Comparison of ENCODE assay signal across 8 cellular contexts in genomic region chr17:67824735-67825626, GRCh38. TPM values are rescaled to one million over a fixed set of nuclear protein-coding genes. Genes with fewer than 3 reads are reported as not detected.
DNase-seq lines count a peak whose midpoint lies in the region; ATAC-seq and TF ChIP-seq lines count a peak whose summit lies in the region.

A gene with protein sequence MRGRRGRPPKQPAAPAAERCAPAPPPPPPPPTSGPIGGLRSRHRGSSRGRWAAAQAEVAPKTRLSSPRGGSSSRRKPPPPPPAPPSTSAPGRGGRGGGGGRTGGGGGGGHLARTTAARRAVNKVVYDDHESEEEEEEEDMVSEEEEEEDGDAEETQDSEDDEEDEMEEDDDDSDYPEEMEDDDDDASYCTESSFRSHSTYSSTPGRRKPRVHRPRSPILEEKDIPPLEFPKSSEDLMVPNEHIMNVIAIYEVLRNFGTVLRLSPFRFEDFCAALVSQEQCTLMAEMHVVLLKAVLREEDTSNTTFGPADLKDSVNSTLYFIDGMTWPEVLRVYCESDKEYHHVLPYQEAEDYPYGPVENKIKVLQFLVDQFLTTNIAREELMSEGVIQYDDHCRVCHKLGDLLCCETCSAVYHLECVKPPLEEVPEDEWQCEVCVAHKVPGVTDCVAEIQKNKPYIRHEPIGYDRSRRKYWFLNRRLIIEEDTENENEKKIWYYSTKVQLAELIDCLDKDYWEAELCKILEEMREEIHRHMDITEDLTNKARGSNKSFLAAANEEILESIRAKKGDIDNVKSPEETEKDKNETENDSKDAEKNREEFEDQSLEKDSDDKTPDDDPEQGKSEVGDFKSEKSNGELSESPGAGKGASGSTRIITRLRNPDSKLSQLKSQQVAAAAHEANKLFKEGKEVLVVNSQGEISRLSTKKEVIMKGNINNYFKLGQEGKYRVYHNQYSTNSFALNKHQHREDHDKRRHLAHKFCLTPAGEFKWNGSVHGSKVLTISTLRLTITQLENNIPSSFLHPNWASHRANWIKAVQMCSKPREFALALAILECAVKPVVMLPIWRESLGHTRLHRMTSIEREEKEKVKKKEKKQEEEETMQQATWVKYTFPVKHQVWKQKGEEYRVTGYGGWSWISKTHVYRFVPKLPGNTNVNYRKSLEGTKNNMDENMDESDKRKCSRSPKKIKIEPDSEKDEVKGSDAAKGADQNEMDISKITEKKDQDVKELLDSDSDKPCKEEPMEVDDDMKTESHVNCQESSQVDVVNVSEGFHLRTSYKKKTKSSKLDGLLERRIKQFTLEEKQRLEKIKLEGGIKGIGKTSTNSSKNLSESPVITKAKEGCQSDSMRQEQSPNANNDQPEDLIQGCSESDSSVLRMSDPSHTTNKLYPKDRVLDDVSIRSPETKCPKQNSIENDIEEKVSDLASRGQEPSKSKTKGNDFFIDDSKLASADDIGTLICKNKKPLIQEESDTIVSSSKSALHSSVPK (N-terminal part only) (plus strand): TSS chr17:67825503. CDS start chr17:67825725, 222 bp downstream.

- peak within 1 kb of the TSS; percentile 95 for H2AFZ ChIP-seq in GM23338

- no peaks in the 10 kb centered on the region for H3K9me3 Mint-ChIP-seq in GM23338
- no peaks in the 10 kb centered on the region for H3K9me3 Mint-ChIP-seq in activated T-helper 2 cell treated with anti-CD3 and anti-CD28 coated beads, Interferon-gamma antibody, Interleukin-2, Interleukin-4, amounts not matched to agents 10 μg/mL and 5 μg/mL and 100 μg/mL, durations not matched to agents 14 hours and 24 hours and 36 hours
- no peaks in the 10 kb centered on the region for H3K9me3 Mint-ChIP-seq in nephron progenitor cell
- H3K9me3 Mint-ChIP-seq in stimulated activated naive CD8-positive, alpha-beta T cell treated with anti-CD3 and anti-CD28 coated beads, Interleukin-15, amount 100 ng/mL, for 72 hours, result no peaks in the 10 kb centered on the region

- POLR2A ChIA-PET in RWPE1 (lab: Yijun Ruan, JAX; ENCODE audit: low non-redundant PET), result interaction anchor here (0.6 kb wide), 1 partner anchor 597 kb away, joined by 11 read pairs; no protein-coding TSS in a partner anchor

- peaks cover 40% of the 10 kb centered on the region for H3K79me2 ChIP-seq in GM23338 (replicated peaks; ENCODE audit: insufficient read depth)

- H3K27ac ChIP-seq in GM23338 (ENCODE audit: low read depth) (peak within 1 kb of the TSS; percentile 98), RWPE1 (peak within 1 kb of the TSS; percentile 88)

- CTCF ChIA-PET in RWPE1 (lab: Yijun Ruan, JAX), result interaction anchor here (0.5 to 0.8 kb wide), 9 partner anchors 11 to 1960 kb away, joined by 3 to 5 read pairs (median 3); no protein-coding TSS in a partner anchor

- H3K9me2 ChIP-seq in GM23338 (ENCODE audit: insufficient read depth), result no peaks in the 10 kb centered on the region

- peak within 1 kb of the TSS; percentile 96 for H3K4me2 ChIP-seq in GM23338

- H3K36me3 Mint-ChIP-seq in GM23338 (ENCODE audit: low read depth), result peaks cover 29% of the 10 kb centered on the region
- H3K36me3 Mint-ChIP-seq in activated T-helper 2 cell treated with anti-CD3 and anti-CD28 coated beads, Interferon-gamma antibody, Interleukin-2, Interleukin-4, amounts not matched to agents 10 μg/mL and 5 μg/mL and 100 μg/mL, durations not matched to agents 14 hours and 24 hours and 36 hours (ENCODE audit: low read depth), result peaks cover 32% of the 10 kb centered on the region
- H3K36me3 Mint-ChIP-seq in nephron progenitor cell (ENCODE audit: low read depth), result no peaks in the 10 kb centered on the region

- peaks cover 26% of the 10 kb centered on the region for H4K20me1 ChIP-seq in GM23338 (replicated peaks; ENCODE audit: insufficient read depth)

- H3K4me3 Mint-ChIP-seq in GM23338 (peak within 1 kb of the TSS; percentile 100), nephron progenitor cell (peak within 1 kb of the TSS; percentile 98)
- peak within 1 kb of the TSS; percentile 98 for H3K4me3 Mint-ChIP-seq in activated T-helper 2 cell treated with anti-CD3 and anti-CD28 coated beads, Interferon-gamma antibody, Interleukin-2, Interleukin-4, amounts not matched to agents 10 μg/mL and 5 μg/mL and 100 μg/mL, durations not matched to agents 14 hours and 24 hours and 36 hours (ENCODE audit: low read depth)
- H3K4me3 Mint-ChIP-seq in stimulated activated naive CD8-positive, alpha-beta T cell treated with anti-CD3 and anti-CD28 coated beads, Interleukin-15, amount 100 ng/mL, for 72 hours, result peak within 1 kb of the TSS; percentile 91 to 93

- H3K27ac Mint-ChIP-seq in GM23338 (peak within 1 kb of the TSS; percentile 99), nephron progenitor cell (peak within 1 kb of the TSS; percentile 99)
- peak within 1 kb of the TSS; percentile 99 for H3K27ac Mint-ChIP-seq in activated T-helper 2 cell treated with anti-CD3 and anti-CD28 coated beads, Interferon-gamma antibody, Interleukin-2, Interleukin-4, amounts not matched to agents 10 μg/mL and 5 μg/mL and 100 μg/mL, durations not matched to agents 14 hours and 24 hours and 36 hours
- peak within 1 kb of the TSS; percentile 94 to 96 for H3K27ac Mint-ChIP-seq in stimulated activated naive CD8-positive, alpha-beta T cell treated with anti-CD3 and anti-CD28 coated beads, Interleukin-15, amount 100 ng/mL, for 72 hours

- H3K4me1 Mint-ChIP-seq in GM23338 (peaks cover 18% of the 10 kb centered on the region), nephron progenitor cell (peaks cover 28% of the 10 kb centered on the region)
- H3K4me1 Mint-ChIP-seq in activated T-helper 2 cell treated with anti-CD3 and anti-CD28 coated beads, Interferon-gamma antibody, Interleukin-2, Interleukin-4, amounts not matched to agents 10 μg/mL and 5 μg/mL and 100 μg/mL, durations not matched to agents 14 hours and 24 hours and 36 hours (ENCODE audit: low read depth), result peaks cover 17% of the 10 kb centered on the region
- H3K4me1 Mint-ChIP-seq in stimulated activated naive CD8-positive, alpha-beta T cell treated with anti-CD3 and anti-CD28 coated beads, Interleukin-15, amount 100 ng/mL, for 72 hours, result peaks cover 24% of the 10 kb centered on the region

- peak; percentile 91 for DNase-seq in EL
- DNase-seq in GM23338 (ENCODE audit: low spot score), result peak; percentile 95
- DNase-seq in LHCN-M2 (ENCODE audit: low read depth), result peak; percentile 86
- DNase-seq in RWPE1 (ENCODE audit: low spot score), result peak; percentile 81
- peak; percentile 89 for DNase-seq in activated T-helper 2 cell treated with anti-CD3 and anti-CD28 coated beads, Interferon-gamma antibody, Interleukin-2, Interleukin-4, amounts not matched to agents 10 μg/mL and 5 μg/mL and 100 μg/mL, durations not matched to agents 14 hours and 24 hours and 36 hours (ENCODE audit: low spot score)
- DNase-seq in fibroblast of pulmonary artery (ENCODE audit: low read depth), result peak; percentile 90
- DNase-seq in nephron progenitor cell, result peak; percentile 93
- DNase-seq in stimulated activated naive CD8-positive, alpha-beta T cell treated with anti-CD3 and anti-CD28 coated beads, Interleukin-15, amount 100 ng/mL, for 72 hours, result peak; percentile 93 to 94

- no peaks in the 10 kb centered on the region for H3K36me3 ChIP-seq in GM23338 (ENCODE audit: insufficient read depth)

- H3K4me1 ChIP-seq in GM23338 (ENCODE audit: insufficient read depth), result peaks cover 30% of the 10 kb centered on the region

- ATAC-seq in GM23338, result peak; percentile 95
- ATAC-seq in stimulated activated naive CD8-positive, alpha-beta T cell treated with anti-CD3 and anti-CD28 coated beads, Interleukin-15, amount 100 ng/mL, for 72 hours, result peak; percentile 91

- intact Hi-C loops in activated T-helper 2 cell treated with anti-CD3 and anti-CD28 coated beads, Interferon-gamma antibody, Interleukin-2, Interleukin-4, amounts not matched to agents 10 μg/mL and 5 μg/mL and 100 μg/mL, durations not matched to agents 14 hours and 24 hours and 36 hours (cut with micrococcal nuclease), result loop anchor here (1.0 to 10.0 kb wide), 3 partner anchors 108 to 640 kb away; partner anchors contain the start of genes NOL11 and PSMD12

- TF ChIP-seq CTCF in GM23338 (conservative IDR thresholded peaks at IDR 0.05; ENCODE audit: low read depth in 2 of 2) (peak; percentile 61 to 94), RWPE1 (conservative IDR thresholded peaks at IDR 0.05; ENCODE audit: low read depth) (peak; percentile 97), fibroblast of pulmonary artery (IDR thresholded peaks at IDR 0.05; ENCODE audit: low read length, missing control alignments) (peak; percentile 39), nephron progenitor cell (IDR thresholded peaks at IDR 0.05) (peak; percentile 73)

- H3K27me3 Mint-ChIP-seq in GM23338 (ENCODE audit: insufficient read depth, low read depth, poor library complexity), result peaks cover 15% of the 10 kb centered on the region
- peaks cover 6% of the 10 kb centered on the region for H3K27me3 Mint-ChIP-seq in activated T-helper 2 cell treated with anti-CD3 and anti-CD28 coated beads, Interferon-gamma antibody, Interleukin-2, Interleukin-4, amounts not matched to agents 10 μg/mL and 5 μg/mL and 100 μg/mL, durations not matched to agents 14 hours and 24 hours and 36 hours (ENCODE audit: low read depth)
- H3K27me3 Mint-ChIP-seq in nephron progenitor cell (ENCODE audit: low read depth, poor library complexity), result peaks cover 21% of the 10 kb centered on the region
- H3K27me3 Mint-ChIP-seq in stimulated activated naive CD8-positive, alpha-beta T cell treated with anti-CD3 and anti-CD28 coated beads, Interleukin-15, amount 100 ng/mL, for 72 hours, result peaks cover 2% of the 10 kb centered on the region

- no peaks in the 10 kb centered on the region for H3K27me3 ChIP-seq in GM23338 (ENCODE audit: insufficient read depth)

- 0 out of 2 replicates have a peak, but pooled peaks cover 12% of the 10 kb centered on the region for H3F3A ChIP-seq in GM23338 (replicated peaks; ENCODE audit: low read depth)

- peak within 1 kb of the TSS; percentile 95 for H3K4me3 ChIP-seq in GM23338
- H3K4me3 ChIP-seq in fibroblast of pulmonary artery (replicated peaks; ENCODE audit: low read depth, low read length), result peak within 1 kb of the TSS; percentile 85

TF ChIP-seq in GM23338, 12 proteins besides CTCF, POLR2A, EP300 and RAD21 (continues in another document):
- peak; percentile 79 for TF ChIP-seq CREB1 (CRISPR knock-in tag; IDR thresholded peaks at IDR 0.05; ENCODE audit: low read depth)
- TF ChIP-seq ZNF331 (CRISPR knock-in tag; IDR thresholded peaks at IDR 0.05; ENCODE audit: low read depth), result no peak

RNA-seq across cellular contexts. Expression of the gene that starts here (rescaled TPM):
- 179 and 185 TPM in 2 replicates for total RNA-seq in GM23338 (2014; rRNA removed; shearing (Covaris generic))
- 148 and 161 TPM in 2 replicates for polyA plus RNA-seq in GM23338 (2016; fragmentation: Nextera tagmentation; extraction: Ambion mirVana)
- total RNA-seq in LHCN-M2 (2014; rRNA removed), result 18.0 and 24.1 TPM in 2 replicates
- polyA plus RNA-seq in LHCN-M2 (2012), result 10.0 TPM
- total RNA-seq in activated T-helper 2 cell treated with anti-CD3 and anti-CD28 coated beads, Interferon-gamma antibody, Interleukin-2, Interleukin-4, amounts not matched to agents 10 μg/mL and 5 μg/mL and 100 μg/mL, durations not matched to agents 14 hours and 24 hours and 36 hours, result 90.8 and 91.2 TPM in 2 replicates

Comparison
In these comparisons a context has a peak if more than half of its experiments do, and no peak if none do; other contexts are left out.
1. Peak in every context shown above with its lines: DNase-seq, ATAC-seq, H3K4me3 ChIP-seq and H3K27ac ChIP-seq.
2. CTCF ChIP-seq: peak in every context shown above with its lines; median percentile 97 in RWPE1; 78 in GM23338; 73 in nephron progenitor cell; 39 in fibroblast of pulmonary artery.